8 cellular contexts compared by ENCODE assay signal in genomic region chr11:125625225-125625593, GRCh38. TPM values are rescaled to one million over a fixed set of nuclear protein-coding genes. Genes with fewer than 3 reads are reported as not detected.
DNase-seq lines count a peak whose midpoint lies in the region; ATAC-seq and TF ChIP-seq lines count a peak whose summit lies in the region.

No MANE protein-coding gene starts in this region.

- H3K4me1 ChIP-seq in SJSA1 (replicated peaks) (peaks cover 25% of the 10 kb centered on the region), fibroblast of lung (ENCODE audit: control insufficient read depth, extremely low read depth, insufficient read depth, low read length) (peaks cover 4% of the 10 kb centered on the region)

- H3K4me3 Mint-ChIP-seq in activated CD8-positive, alpha-beta memory T cell treated with anti-CD3 and anti-CD28 coated beads, Interleukin-2, amount 10 ng/mL, durations not matched to agents 7 days and 5 days, result peak overlapping the region; percentile 88
- H3K4me3 Mint-ChIP-seq in osteocyte (ENCODE audit: unreplicated experiment), result peak overlapping the region; percentile 82

- H3K27ac Mint-ChIP-seq in activated CD8-positive, alpha-beta memory T cell treated with anti-CD3 and anti-CD28 coated beads, Interleukin-2, amount 10 ng/mL, durations not matched to agents 7 days and 5 days, result peak overlapping the region; percentile 92
- H3K27ac Mint-ChIP-seq in osteocyte (ENCODE audit: unreplicated experiment), result peak overlapping the region; percentile 86

- H3K36me3 ChIP-seq in SJSA1 (peaks cover 15% of the 10 kb centered on the region), fibroblast of lung (ENCODE audit: control insufficient read depth, insufficient read depth, low read length) (no peaks in the 10 kb centered on the region)

- H3K4me3 ChIP-seq in SJSA1 (peak overlapping the region; percentile 50), fibroblast of lung (replicated peaks in 1 of 4; ENCODE audit: control extremely low read depth in 1 of 4, insufficient read depth in 1 of 4, low read depth in 3 of 4, low read length in 4 of 4) (peak overlapping the region; percentile 60 to 90 (median 69))

- H3K9me3 ChIP-seq in SJSA1 (replicated peaks) (no peaks in the 10 kb centered on the region), fibroblast of lung (ENCODE audit: control insufficient read depth, insufficient read depth, low read depth, low read length) (no peaks in the 10 kb centered on the region)

- peak overlapping the region; percentile 82 for H2AFZ ChIP-seq in fibroblast of lung (ENCODE audit: low read length)

- no peak for TF ChIP-seq CTCF in fibroblast of lung (conservative IDR thresholded peaks at IDR 0.05 in 1 of 2, IDR thresholded peaks at IDR 0.05 in 1 of 2; ENCODE audit: low read depth in 1 of 2, low read length in 2 of 2)
- TF ChIP-seq CTCF in osteocyte (IDR thresholded peaks at IDR 0.05), result no peak

- DNase-seq in activated CD8-positive, alpha-beta memory T cell treated with anti-CD3 and anti-CD28 coated beads, Interleukin-2, amount 10 ng/mL, durations not matched to agents 7 days and 5 days, result no peak
- no peak for DNase-seq in activated CD8-positive, alpha-beta memory T cell treated with anti-CD3 and anti-CD28 coated beads for 24 hours
- DNase-seq in SJSA1 (ENCODE audit: low read depth in 1 of 2, low spot score in 2 of 2), result no peak
- no peak for DNase-seq in fibroblast of lung (ENCODE audit: low read depth in 2 of 2)
- DNase-seq in osteocyte (ENCODE audit: extremely low spot score, unreplicated experiment), result no peak
- DNase-seq in stimulated activated CD4-positive, alpha-beta T cell treated with anti-CD3 and anti-CD28 coated beads, Interleukin-4, amount 100 ng/mL, for 1 hour, result no peak

- peak overlapping the region; percentile 77 for H3K4me2 ChIP-seq in fibroblast of lung (ENCODE audit: extremely low read depth, insufficient read depth, low read length)

- no peaks in the 10 kb centered on the region for H3K27me3 Mint-ChIP-seq in activated CD8-positive, alpha-beta memory T cell treated with anti-CD3 and anti-CD28 coated beads, Interleukin-2, amount 10 ng/mL, durations not matched to agents 7 days and 5 days
- H3K27me3 Mint-ChIP-seq in osteocyte (ENCODE audit: unreplicated experiment), result no peaks in the 10 kb centered on the region

- no peaks in the 10 kb centered on the region for H4K20me1 ChIP-seq in fibroblast of lung (ENCODE audit: control insufficient read depth, extremely low read depth, insufficient read depth, low read length)

- H3K4me1 Mint-ChIP-seq in activated CD8-positive, alpha-beta memory T cell treated with anti-CD3 and anti-CD28 coated beads, Interleukin-2, amount 10 ng/mL, durations not matched to agents 7 days and 5 days, result peaks cover 35% of the 10 kb centered on the region
- peaks cover 42% of the 10 kb centered on the region for H3K4me1 Mint-ChIP-seq in osteocyte (ENCODE audit: unreplicated experiment)

- H3K36me3 Mint-ChIP-seq in activated CD8-positive, alpha-beta memory T cell treated with anti-CD3 and anti-CD28 coated beads, Interleukin-2, amount 10 ng/mL, durations not matched to agents 7 days and 5 days, result peaks cover 42% of the 10 kb centered on the region
- peaks cover 14% of the 10 kb centered on the region for H3K36me3 Mint-ChIP-seq in osteocyte (ENCODE audit: unreplicated experiment)

- H3K27ac ChIP-seq in SJSA1 (peak overlapping the region; percentile 83), fibroblast of lung (ENCODE audit: insufficient read depth, low read length) (peak overlapping the region; percentile 93)

- no peaks in the 10 kb centered on the region for H3K27me3 ChIP-seq in SJSA1 (replicated peaks)
- H3K27me3 ChIP-seq in fibroblast of lung (ENCODE audit: control insufficient read depth, insufficient read depth, low read length), result no peaks in the 10 kb centered on the region

- peaks cover 11% of the 10 kb centered on the region for H3K79me2 ChIP-seq in fibroblast of lung (ENCODE audit: control insufficient read depth, insufficient read depth, low read length)

- no peaks in the 10 kb centered on the region for H3K9me3 Mint-ChIP-seq in activated CD8-positive, alpha-beta memory T cell treated with anti-CD3 and anti-CD28 coated beads, Interleukin-2, amount 10 ng/mL, durations not matched to agents 7 days and 5 days (ENCODE audit: low read depth)
- no peaks in the 10 kb centered on the region for H3K9me3 Mint-ChIP-seq in osteocyte (ENCODE audit: unreplicated experiment)

- ATAC-seq in activated CD8-positive, alpha-beta memory T cell treated with anti-CD3 and anti-CD28 coated beads, Interleukin-2, amount 10 ng/mL, durations not matched to agents 7 days and 5 days, result no peak
- no peak for ATAC-seq in HG03442 (IDR thresholded peaks at IDR 0.05; ENCODE audit: unreplicated experiment)
- no peak for ATAC-seq in activated CD4-positive, CD25-positive, alpha-beta regulatory T cell treated with anti-CD3 and anti-CD28 coated beads, Interleukin-2, amount 50 U/mL, for 24 hours

- CTCF ChIA-PET in activated CD8-positive, alpha-beta memory T cell treated with anti-CD3 and anti-CD28 coated beads, Interleukin-2, amount 10 ng/mL, durations not matched to agents 7 days and 5 days (lab: Charles Lee), result interaction anchor here (0.6 to 2.9 kb wide), 9 partner anchors 9 to 262 kb away, joined by 3 to 15 read pairs (median 4); partner anchors contain the start of genes HYLS1 and STT3A

- peak overlapping the region; percentile 89 for H3K9ac ChIP-seq in fibroblast of lung (ENCODE audit: insufficient read depth, low read length)

RNA-seq across cellular contexts. Expression of gene CHEK1, which starts 0.2 kb away (rescaled TPM):
- total RNA-seq in activated CD8-positive, alpha-beta memory T cell treated with anti-CD3 and anti-CD28 coated beads, Interleukin-2, amount 10 ng/mL, durations not matched to agents 7 days and 5 days, result 100 to 1,000 TPM; 106 to 133 TPM
- 20.3 and 40.4 TPM in 2 replicates for total RNA-seq in SJSA1 (2014; rRNA removed; shearing (Covaris generic))
- total RNA-seq in fibroblast of lung (28.5 and 39.5 TPM in 2 replicates), osteocyte (17.5 and 23.1 TPM in 2 replicates)
- 28.3 and 37.9 TPM in 2 replicates for polyA plus RNA-seq in fibroblast of lung
- 22.3 and 33.4 TPM in 2 replicates for polyA plus RNA-seq in fibroblast of lung (2012)
- 6.9 and 14.6 TPM in 2 replicates for polyA minus RNA-seq in fibroblast of lung (ENCODE audit: low replicate concordance)

RNA-seq across cellular contexts. Expression of gene STT3A, which starts 32.6 kb away (rescaled TPM):
- 100 to 1,000 TPM in 1 of 2 experiments, 10 to 100 TPM in 1; 82.9 to 128 TPM for total RNA-seq in activated CD8-positive, alpha-beta memory T cell treated with anti-CD3 and anti-CD28 coated beads, Interleukin-2, amount 10 ng/mL, durations not matched to agents 7 days and 5 days
- total RNA-seq in SJSA1 (2014; rRNA removed; shearing (Covaris generic)), result 72.3 and 123 TPM in 2 replicates
- 188 and 257 TPM in 2 replicates for total RNA-seq in fibroblast of lung
- polyA plus RNA-seq in fibroblast of lung, result 342 and 375 TPM in 2 replicates
- polyA plus RNA-seq in fibroblast of lung (2012), result 204 and 239 TPM in 2 replicates
- 527 and 675 TPM in 2 replicates for polyA minus RNA-seq in fibroblast of lung (ENCODE audit: low replicate concordance)
- total RNA-seq in osteocyte, result 226 and 229 TPM in 2 replicates

RNA-seq across cellular contexts. Expression of gene ACRV1, which starts 55.4 kb away (rescaled TPM):
- total RNA-seq in activated CD8-positive, alpha-beta memory T cell treated with anti-CD3 and anti-CD28 coated beads, Interleukin-2, amount 10 ng/mL, durations not matched to agents 7 days and 5 days, result not detected
- not detected in 2 replicates for total RNA-seq in SJSA1 (2014; rRNA removed; shearing (Covaris generic))
- 0.26 TPM in 1 of 2 replicates, not detected in the other for total RNA-seq in fibroblast of lung
- not detected in 2 replicates for polyA plus RNA-seq in fibroblast of lung
- polyA plus RNA-seq in fibroblast of lung (2012), result 0.08 and 0.14 TPM in 2 replicates
- polyA minus RNA-seq in fibroblast of lung (ENCODE audit: low replicate concordance), result not detected in 2 replicates
- not detected in 2 replicates for total RNA-seq in osteocyte

RNA-seq across cellular contexts. Expression of gene EI24, which starts 55.9 kb away (rescaled TPM):
- total RNA-seq in activated CD8-positive, alpha-beta memory T cell treated with anti-CD3 and anti-CD28 coated beads, Interleukin-2, amount 10 ng/mL, durations not matched to agents 7 days and 5 days, result 10 to 100 TPM; 29.0 to 44.1 TPM
- 78.5 and 88.6 TPM in 2 replicates for total RNA-seq in SJSA1 (2014; rRNA removed; shearing (Covaris generic))
- total RNA-seq in fibroblast of lung (94.6 and 107 TPM in 2 replicates), osteocyte (83.6 and 90.7 TPM in 2 replicates)
- polyA plus RNA-seq in fibroblast of lung, result 180 and 185 TPM in 2 replicates
- 84.4 and 93.4 TPM in 2 replicates for polyA plus RNA-seq in fibroblast of lung (2012)
- polyA minus RNA-seq in fibroblast of lung (ENCODE audit: low replicate concordance), result 66.1 and 75.0 TPM in 2 replicates
